Comparison of ENCODE assay signal across 1 cellular context in the genomic region with DNA sequence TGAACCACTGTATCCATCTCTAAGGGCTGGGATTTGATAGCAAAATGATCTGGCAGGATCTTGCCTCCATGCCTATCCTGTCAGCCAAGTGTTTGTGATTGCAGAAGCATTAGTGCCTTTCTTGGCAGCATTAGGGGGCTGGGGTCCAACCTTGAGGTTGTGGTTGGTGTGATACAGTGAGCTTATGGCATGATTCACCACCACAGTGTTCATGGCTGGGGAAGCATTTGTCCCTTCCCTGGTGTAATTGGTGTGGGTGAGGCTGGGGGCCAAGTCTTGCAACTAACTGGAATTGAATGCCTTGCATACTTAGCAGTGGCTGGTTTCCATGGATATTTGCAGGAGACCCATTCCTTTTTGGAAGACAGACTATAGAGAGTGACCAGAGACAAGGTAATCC.
TF ChIP-seq lines count a peak whose summit lies in the region.

No MANE protein-coding gene starts in this region.

TF ChIP-seq in SK-N-SH, 30 proteins besides CTCF, POLR2A, EP300 and RAD21 (continued from another document):
- TF ChIP-seq, protein P1, sequence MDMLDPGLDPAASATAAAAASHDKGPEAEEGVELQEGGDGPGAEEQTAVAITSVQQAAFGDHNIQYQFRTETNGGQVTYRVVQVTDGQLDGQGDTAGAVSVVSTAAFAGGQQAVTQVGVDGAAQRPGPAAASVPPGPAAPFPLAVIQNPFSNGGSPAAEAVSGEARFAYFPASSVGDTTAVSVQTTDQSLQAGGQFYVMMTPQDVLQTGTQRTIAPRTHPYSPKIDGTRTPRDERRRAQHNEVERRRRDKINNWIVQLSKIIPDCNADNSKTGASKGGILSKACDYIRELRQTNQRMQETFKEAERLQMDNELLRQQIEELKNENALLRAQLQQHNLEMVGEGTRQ (IDR thresholded peaks at IDR 0.05; ENCODE audit: borderline replicate concordance, low read depth, low read length): no peak
